In genomic region chr16:49884033-49884707, GRCh38 we compare ENCODE assay signal across 1 cellular context.
TF ChIP-seq lines count a peak whose summit lies in the region.

No MANE protein-coding gene starts in this region.

TF ChIP-seq in HepG2, 621 proteins besides CTCF, POLR2A, EP300 and RAD21 (continued from another document and continues in another):
- no peak for TF ChIP-seq NFAT5 (CRISPR knock-in tag; IDR thresholded peaks at IDR 0.05)
- peak; percentile 63; the same call in 1 of the 2 replicates for TF ChIP-seq ZNF614 (CRISPR knock-in tag; IDR thresholded peaks at IDR 0.05; ENCODE audit: borderline replicate concordance)
- no peak for TF ChIP-seq KLF6 (CRISPR knock-in tag; IDR thresholded peaks at IDR 0.05)
- no peak for TF ChIP-seq BRF2 (CRISPR knock-in tag; IDR thresholded peaks at IDR 0.05)
- no peak for TF ChIP-seq ZKSCAN5 (CRISPR knock-in tag; IDR thresholded peaks at IDR 0.05)
- no peak for TF ChIP-seq KLF11 (CRISPR knock-in tag; IDR thresholded peaks at IDR 0.05)
- TF ChIP-seq MIER2 (CRISPR knock-in tag; IDR thresholded peaks at IDR 0.05): no peak
- no peak for TF ChIP-seq BRCA1 (CRISPR knock-in tag; IDR thresholded peaks at IDR 0.05)
- TF ChIP-seq ZMYM2 (CRISPR knock-in tag; IDR thresholded peaks at IDR 0.05): no peak
- no peak for TF ChIP-seq SAFB2 (CRISPR knock-in tag; IDR thresholded peaks at IDR 0.05; ENCODE audit: borderline replicate concordance, low read depth)
- TF ChIP-seq, protein P1, sequence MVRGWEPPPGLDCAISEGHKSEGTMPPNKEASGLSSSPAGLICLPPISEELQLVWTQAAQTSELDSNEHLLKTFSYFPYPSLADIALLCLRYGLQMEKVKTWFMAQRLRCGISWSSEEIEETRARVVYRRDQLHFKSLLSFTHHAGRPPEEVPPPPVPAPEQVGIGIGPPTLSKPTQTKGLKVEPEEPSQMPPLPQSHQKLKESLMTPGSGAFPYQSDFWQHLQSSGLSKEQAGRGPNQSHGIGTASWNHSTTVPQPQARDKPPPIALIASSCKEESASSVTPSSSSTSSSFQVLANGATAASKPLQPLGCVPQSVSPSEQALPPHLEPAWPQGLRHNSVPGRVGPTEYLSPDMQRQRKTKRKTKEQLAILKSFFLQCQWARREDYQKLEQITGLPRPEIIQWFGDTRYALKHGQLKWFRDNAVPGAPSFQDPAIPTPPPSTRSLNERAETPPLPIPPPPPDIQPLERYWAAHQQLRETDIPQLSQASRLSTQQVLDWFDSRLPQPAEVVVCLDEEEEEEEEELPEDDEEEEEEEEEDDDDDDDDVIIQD (CRISPR knock-in tag; IDR thresholded peaks at IDR 0.05; ENCODE audit: low read depth): 0 out of 2 replicates have a peak, but pooled peaks have one; percentile 48
- TF ChIP-seq KMT2B (CRISPR knock-in tag; IDR thresholded peaks at IDR 0.05): no peak
- TF ChIP-seq ZNF382 (CRISPR knock-in tag; IDR thresholded peaks at IDR 0.05; ENCODE audit: borderline replicate concordance): no peak
- no peak for TF ChIP-seq CC2D1A (CRISPR knock-in tag; IDR thresholded peaks at IDR 0.05)
- peak; percentile 26 for TF ChIP-seq XRCC5 (optimal IDR thresholded peaks at IDR 0.05; ENCODE audit: low read length)
- no peak for TF ChIP-seq ZNF598 (CRISPR knock-in tag; IDR thresholded peaks at IDR 0.05; ENCODE audit: borderline replicate concordance)
- no peak for TF ChIP-seq HOXA5 (CRISPR knock-in tag; IDR thresholded peaks at IDR 0.05)
- TF ChIP-seq WIZ (CRISPR knock-in tag; IDR thresholded peaks at IDR 0.05): no peak
- TF ChIP-seq NFE2L2 (IDR thresholded peaks at IDR 0.05; ENCODE audit: low read length): no peak
- no peak for TF ChIP-seq HNF1A (IDR thresholded peaks at IDR 0.05; ENCODE audit: low read depth)
- TF ChIP-seq HNF1A (CRISPR knock-in tag; IDR thresholded peaks at IDR 0.05; ENCODE audit: borderline replicate concordance): peak; percentile 45; the same call in 1 of the 2 replicates
- TF ChIP-seq ZNF556 (CRISPR knock-in tag; IDR thresholded peaks at IDR 0.05; ENCODE audit: borderline replicate concordance): 0 out of 2 replicates have a peak, but pooled peaks have one; percentile 42
- TF ChIP-seq POLR2AphosphoS5 (IDR thresholded peaks at IDR 0.05; ENCODE audit: low read depth, low read length): no peak
- no peak for TF ChIP-seq ZNF251 (CRISPR knock-in tag; IDR thresholded peaks at IDR 0.05)
- TF ChIP-seq FOXK1 (CRISPR knock-in tag; IDR thresholded peaks at IDR 0.05; ENCODE audit: borderline replicate concordance, low read depth): peak; percentile 50; the same call in 1 of the 2 replicates
- TF ChIP-seq ATRX (CRISPR knock-in tag; IDR thresholded peaks at IDR 0.05; ENCODE audit: borderline replicate concordance): no peak
- TF ChIP-seq, protein P2, sequence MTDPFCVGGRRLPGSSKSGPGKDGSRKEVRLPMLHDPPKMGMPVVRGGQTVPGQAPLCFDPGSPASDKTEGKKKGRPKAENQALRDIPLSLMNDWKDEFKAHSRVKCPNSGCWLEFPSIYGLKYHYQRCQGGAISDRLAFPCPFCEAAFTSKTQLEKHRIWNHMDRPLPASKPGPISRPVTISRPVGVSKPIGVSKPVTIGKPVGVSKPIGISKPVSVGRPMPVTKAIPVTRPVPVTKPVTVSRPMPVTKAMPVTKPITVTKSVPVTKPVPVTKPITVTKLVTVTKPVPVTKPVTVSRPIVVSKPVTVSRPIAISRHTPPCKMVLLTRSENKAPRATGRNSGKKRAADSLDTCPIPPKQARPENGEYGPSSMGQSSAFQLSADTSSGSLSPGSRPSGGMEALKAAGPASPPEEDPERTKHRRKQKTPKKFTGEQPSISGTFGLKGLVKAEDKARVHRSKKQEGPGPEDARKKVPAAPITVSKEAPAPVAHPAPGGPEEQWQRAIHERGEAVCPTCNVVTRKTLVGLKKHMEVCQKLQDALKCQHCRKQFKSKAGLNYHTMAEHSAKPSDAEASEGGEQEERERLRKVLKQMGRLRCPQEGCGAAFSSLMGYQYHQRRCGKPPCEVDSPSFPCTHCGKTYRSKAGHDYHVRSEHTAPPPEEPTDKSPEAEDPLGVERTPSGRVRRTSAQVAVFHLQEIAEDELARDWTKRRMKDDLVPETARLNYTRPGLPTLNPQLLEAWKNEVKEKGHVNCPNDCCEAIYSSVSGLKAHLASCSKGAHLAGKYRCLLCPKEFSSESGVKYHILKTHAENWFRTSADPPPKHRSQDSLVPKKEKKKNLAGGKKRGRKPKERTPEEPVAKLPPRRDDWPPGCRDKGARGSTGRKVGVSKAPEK (CRISPR knock-in tag; IDR thresholded peaks at IDR 0.05; ENCODE audit: borderline replicate concordance): no peak
- TF ChIP-seq ZBTB34 (CRISPR knock-in tag; IDR thresholded peaks at IDR 0.05): peak; percentile 42; the same call in 1 of the 2 replicates
- TF ChIP-seq ZFP36L1 (CRISPR knock-in tag; IDR thresholded peaks at IDR 0.05): no peak
- TF ChIP-seq, protein P3, sequence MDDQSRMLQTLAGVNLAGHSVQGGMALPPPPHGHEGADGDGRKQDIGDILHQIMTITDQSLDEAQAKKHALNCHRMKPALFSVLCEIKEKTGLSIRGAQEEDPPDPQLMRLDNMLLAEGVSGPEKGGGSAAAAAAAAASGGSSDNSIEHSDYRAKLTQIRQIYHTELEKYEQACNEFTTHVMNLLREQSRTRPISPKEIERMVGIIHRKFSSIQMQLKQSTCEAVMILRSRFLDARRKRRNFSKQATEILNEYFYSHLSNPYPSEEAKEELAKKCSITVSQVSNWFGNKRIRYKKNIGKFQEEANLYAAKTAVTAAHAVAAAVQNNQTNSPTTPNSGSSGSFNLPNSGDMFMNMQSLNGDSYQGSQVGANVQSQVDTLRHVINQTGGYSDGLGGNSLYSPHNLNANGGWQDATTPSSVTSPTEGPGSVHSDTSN (CRISPR knock-in tag; IDR thresholded peaks at IDR 0.05; ENCODE audit: borderline replicate concordance): no peak
- TF ChIP-seq TOPORS (CRISPR knock-in tag; IDR thresholded peaks at IDR 0.05): no peak
- no peak for TF ChIP-seq NR1H2 (CRISPR knock-in tag; IDR thresholded peaks at IDR 0.05; ENCODE audit: borderline replicate concordance, low read depth)
- peak; percentile 67; the same call in 1 of the 2 replicates for TF ChIP-seq ZNF710 (CRISPR knock-in tag; IDR thresholded peaks at IDR 0.05; ENCODE audit: borderline replicate concordance)
- TF ChIP-seq GLI4 (CRISPR knock-in tag; IDR thresholded peaks at IDR 0.05; ENCODE audit: borderline replicate concordance): no peak
- peak; percentile 76; the same call in 1 of the 2 replicates for TF ChIP-seq ZBTB21 (CRISPR knock-in tag; IDR thresholded peaks at IDR 0.05)
- TF ChIP-seq ZC3H4 (CRISPR knock-in tag; IDR thresholded peaks at IDR 0.05; ENCODE audit: borderline replicate concordance): no peak
- TF ChIP-seq TP53 (CRISPR knock-in tag; conservative IDR thresholded peaks at IDR 0.05): no peak
- 0 out of 2 replicates have a peak, but pooled peaks have one; percentile 32 for TF ChIP-seq HOXA3 (CRISPR knock-in tag; IDR thresholded peaks at IDR 0.05)
